ENCODE assay signal across 9 cellular contexts in genomic region chr7:2477447-2478386, GRCh38. TPM values are rescaled to one million over a fixed set of nuclear protein-coding genes. Genes with fewer than 3 reads are reported as not detected.
DNase-seq lines count a peak whose midpoint lies in the region; ATAC-seq and TF ChIP-seq lines count a peak whose summit lies in the region.
"Had no signal": no experiment of that assay in that cellular context is flagged by ENCODE, and none has a peak within 500 bp of the region (broad histone marks: within the 10 kb centered on the region; RNA-seq: fewer than 3 reads in every experiment).

No MANE protein-coding gene starts in this region.

- intact Hi-C loops in esophagus squamous epithelium (cut with DNase I) (no loop called here), testis (cut with DNase I; ENCODE audit: low total_unique reads) (loop anchor here (10.0 kb wide), 1 partner anchor 77 kb away; the partner anchor contains the start of genes BRAT1 and IQCE)

- TF ChIP-seq CTCF in OCI-LY3 (IDR thresholded peaks at IDR 0.05; ENCODE audit: low read depth, low read length) (peak; percentile 46), esophagus squamous epithelium (IDR thresholded peaks at IDR 0.05) (peak; percentile 54 to 80 (median 72)), neural crest cell (conservative IDR thresholded peaks at IDR 0.05) (peak; percentile 74), testis (IDR thresholded peaks at IDR 0.05) (peak; percentile 55 to 64 (median 61))

- no peak for TF ChIP-seq POLR2A in esophagus squamous epithelium (IDR thresholded peaks at IDR 0.05)
- no peak for TF ChIP-seq POLR2A in testis (IDR thresholded peaks at IDR 0.05)

- H3K4me1 Mint-ChIP-seq in neural crest cell, result peaks cover 9% of the 10 kb centered on the region

- no peaks in the 10 kb centered on the region for H4K20me1 ChIP-seq in OCI-LY3 (ENCODE audit: insufficient read depth, low read length)

- no peak overlapping the region for H3K9ac ChIP-seq in OCI-LY3 (ENCODE audit: low read length)

- no peaks in the 10 kb centered on the region for H3K9me3 ChIP-seq in HAP-1
- H3K9me3 ChIP-seq in OCI-LY3 (ENCODE audit: insufficient read depth, low read length), result no peaks in the 10 kb centered on the region
- H3K9me3 ChIP-seq in esophagus squamous epithelium, result peaks cover 0 to 5% (median 2%) of the 10 kb centered on the region in 3 donors
- H3K9me3 ChIP-seq in testis, result no peaks in the 10 kb centered on the region

- peak overlapping the region; percentile 37; the same call in 1 of the 2 replicates for H3K4me2 ChIP-seq in OCI-LY3 (ENCODE audit: low read length)

- ATAC-seq in HG02763 (IDR thresholded peaks at IDR 0.05; ENCODE audit: unreplicated experiment), result no peak

- no peaks in the 10 kb centered on the region for H3K36me3 ChIP-seq in HAP-1 (replicated peaks)
- no peaks in the 10 kb centered on the region for H3K36me3 ChIP-seq in OCI-LY3 (replicated peaks; ENCODE audit: low read depth, low read length)
- no peaks in the 10 kb centered on the region for H3K36me3 ChIP-seq in esophagus squamous epithelium
- H3K36me3 ChIP-seq in testis (ENCODE audit: low read depth, missing control alignments), result no peaks in the 10 kb centered on the region

- no peak overlapping the region for H3K27ac ChIP-seq in OCI-LY3 (ENCODE audit: low read length)
- no peak overlapping the region for H3K27ac ChIP-seq in esophagus squamous epithelium
- H3K27ac ChIP-seq in testis, result no peak overlapping the region

- H3K79me2 ChIP-seq in OCI-LY3 (ENCODE audit: low read length), result no peaks in the 10 kb centered on the region

- H3K27ac Mint-ChIP-seq in neural crest cell (ENCODE audit: unreplicated experiment), result no peak overlapping the region

- in situ Hi-C loops in HAP-1 (cut with MboI; ENCODE audit: low sequenced_read_pairs), result no loop called here

- H3K36me3 Mint-ChIP-seq in neural crest cell (ENCODE audit: low read depth), result no peaks in the 10 kb centered on the region

- H2AFZ ChIP-seq in OCI-LY3 (ENCODE audit: low read depth, low read length), result no peak overlapping the region

- WGBS in esophagus squamous epithelium, 2 donors, result 27 to 50% methylated on average over 2 of the region's 34 CpGs
- 59 to 65% methylated on average over 20 to 33 of the region's 34 CpGs for WGBS in testis, 2 donors

- DNase-seq in COLO668 (lab: John Stamatoyannopoulos, UW; ENCODE audit: unreplicated experiment), result peak; percentile 90
- DNase-seq in HAP-1 (ENCODE audit: low spot score in 2 of 2), result peak; percentile 14 to 70
- peak; percentile 67 for DNase-seq in activated T-cell treated with anti-CD3 and anti-CD28 coated beads, Interleukin-2, amount 50 U/mL, for 1 hour
- no peak for DNase-seq in esophagus squamous epithelium (lab: John Stamatoyannopoulos, UW)
- peak; percentile 69 for DNase-seq in neural crest cell (ENCODE audit: low read depth, low spot score)
- peak; percentile 54 for DNase-seq in testis

- no peaks in the 10 kb centered on the region for H3K9me3 Mint-ChIP-seq in neural crest cell

- no peak overlapping the region for H3K4me3 Mint-ChIP-seq in neural crest cell

- H3K27me3 Mint-ChIP-seq in neural crest cell (ENCODE audit: low read depth), result peaks cover 7% of the 10 kb centered on the region

- H3K4me3 ChIP-seq in HAP-1 (no peak overlapping the region), OCI-LY3 (ENCODE audit: low read length) (no peak overlapping the region), esophagus squamous epithelium (peak overlapping the region in 1 of 4 donors; percentile 21), testis (no peak overlapping the region)

- H3K4me1 ChIP-seq in HAP-1 (no peaks in the 10 kb centered on the region), OCI-LY3 (ENCODE audit: low read length) (no peaks in the 10 kb centered on the region), esophagus squamous epithelium (peaks cover 11 to 24% (median 20%) of the 10 kb centered on the region in 3 donors), testis (peaks cover 19% of the 10 kb centered on the region)

- no peaks in the 10 kb centered on the region for H3K27me3 ChIP-seq in HAP-1 (ENCODE audit: low read depth)
- no peaks in the 10 kb centered on the region for H3K27me3 ChIP-seq in OCI-LY3 (ENCODE audit: low read depth, low read length)
- peaks cover 0 to 79% (median 1%) of the 10 kb centered on the region in 4 donors for H3K27me3 ChIP-seq in esophagus squamous epithelium
- no peaks in the 10 kb centered on the region for H3K27me3 ChIP-seq in testis

RNA-seq across cellular contexts. Expression of gene GRIFIN, which starts 1.5 kb away (rescaled TPM):
- total RNA-seq in esophagus squamous epithelium (not detected), neural crest cell (not detected in 2 replicates), testis (not detected)
- polyA plus RNA-seq in testis (ENCODE audit: insufficient read depth, low read depth, low replicate concordance), result not detected
- total RNA-seq: temporal lobe had no signal

RNA-seq across cellular contexts. Expression of gene LFNG, which starts 41.9 kb away (rescaled TPM):
- total RNA-seq in esophagus squamous epithelium (10 to 100 TPM in 3 of 4 donors, 1 to 10 TPM in 1; 6.1 to 17.2 (median 11.9) TPM), neural crest cell (39.0 and 44.9 TPM in 2 replicates), testis (10 to 100 TPM; 18.3 to 34.1 TPM)
- polyA plus RNA-seq in testis (ENCODE audit: insufficient read depth, low read depth, low replicate concordance), result 10.1 TPM
